13 cellular contexts compared by ENCODE assay signal in genomic region chr5:157519579-157520253, GRCh38. TPM values are rescaled to one million over a fixed set of nuclear protein-coding genes. Genes with fewer than 3 reads are reported as not detected.
DNase-seq lines count a peak whose midpoint lies in the region; ATAC-seq and TF ChIP-seq lines count a peak whose summit lies in the region.
"Had no signal": no experiment of that assay in that cellular context is flagged by ENCODE, and none has a peak within 500 bp of the region (broad histone marks: within the 10 kb centered on the region; RNA-seq: fewer than 3 reads in every experiment).

No MANE protein-coding gene starts in this region.

- CTCF ChIA-PET in CD8-positive, alpha-beta T cell (lab: Charles Lee) = interaction anchor here (1.7 to 1.8 kb wide), 2 partner anchors 70 to 132 kb away, joined by 3 to 4 read pairs; partner anchors contain the start of gene SOX30

- H3K4me3 ChIP-seq in CD8-positive, alpha-beta T cell (ENCODE audit: low read depth, low read length) = no peak overlapping the region
- H3K4me3 ChIP-seq in OCI-LY3 (ENCODE audit: low read length) (peak overlapping the region; percentile 36), vagina (no peak overlapping the region)
- H3K4me3 ChIP-seq: body of pancreas had no signal

- H3K27me3 Mint-ChIP-seq in CD8-positive, alpha-beta T cell (ENCODE audit: low read depth) = no peaks in the 10 kb centered on the region

- H3K9me3 ChIP-seq in CD8-positive, alpha-beta T cell (ENCODE audit: low read length) = no peaks in the 10 kb centered on the region
- H3K9me3 ChIP-seq in OCI-LY3 (ENCODE audit: insufficient read depth, low read length) = no peaks in the 10 kb centered on the region
- H3K9me3 ChIP-seq in vagina = no peaks in the 10 kb centered on the region
- H3K9me3 ChIP-seq: body of pancreas had no signal

- no peaks in the 10 kb centered on the region for H3K36me3 Mint-ChIP-seq in CD8-positive, alpha-beta T cell

- H4K20me1 ChIP-seq in OCI-LY3 (ENCODE audit: insufficient read depth, low read length) = no peaks in the 10 kb centered on the region

- H3K36me3 ChIP-seq in CD8-positive, alpha-beta T cell (ENCODE audit: insufficient read depth, low read length) = no peaks in the 10 kb centered on the region
- H3K36me3 ChIP-seq in OCI-LY3 (replicated peaks; ENCODE audit: low read depth, low read length) = peaks cover 37% of the 10 kb centered on the region
- H3K36me3 ChIP-seq in vagina = no peaks in the 10 kb centered on the region

- H3K79me2 ChIP-seq in OCI-LY3 (ENCODE audit: low read length) = peaks cover 9% of the 10 kb centered on the region; the same call in 1 of the 2 replicates

- H3K27me3 ChIP-seq in CD8-positive, alpha-beta T cell (ENCODE audit: insufficient read depth, low read length) = no peaks in the 10 kb centered on the region
- H3K27me3 ChIP-seq in OCI-LY3 (ENCODE audit: low read depth, low read length) = no peaks in the 10 kb centered on the region
- no peaks in the 10 kb centered on the region for H3K27me3 ChIP-seq in vagina
- H3K27me3 ChIP-seq: body of pancreas had no signal

- H3K9ac ChIP-seq in OCI-LY3 (ENCODE audit: low read length) = peak overlapping the region; percentile 22; the same call in 1 of the 2 replicates

- no peak overlapping the region for H3K4me3 Mint-ChIP-seq in CD8-positive, alpha-beta T cell

- peak; percentile 36 for ATAC-seq in CD8-positive, alpha-beta T cell
- ATAC-seq in GM18907 (IDR thresholded peaks at IDR 0.05; ENCODE audit: unreplicated experiment) = peak; percentile 70
- peak; percentile 67 for ATAC-seq in HG02610 (IDR thresholded peaks at IDR 0.05; ENCODE audit: unreplicated experiment)
- no peak for ATAC-seq in HG02759 (IDR thresholded peaks at IDR 0.05; ENCODE audit: unreplicated experiment)
- ATAC-seq: body of pancreas had no signal

- no peaks in the 10 kb centered on the region for H3K4me1 ChIP-seq in CD8-positive, alpha-beta T cell (ENCODE audit: insufficient read depth, low read length)
- H3K4me1 ChIP-seq in OCI-LY3 (ENCODE audit: low read length) (peaks cover 43% of the 10 kb centered on the region), vagina (peaks cover 22% of the 10 kb centered on the region)

- H2AFZ ChIP-seq in OCI-LY3 (ENCODE audit: low read depth, low read length) = no peak overlapping the region

- peak overlapping the region; percentile 63 for H3K4me2 ChIP-seq in OCI-LY3 (ENCODE audit: low read length)

- H3K4me1 Mint-ChIP-seq in CD8-positive, alpha-beta T cell (ENCODE audit: low read depth) = no peaks in the 10 kb centered on the region

- TF ChIP-seq POLR2A in vagina (IDR thresholded peaks at IDR 0.05) = no peak

- intact Hi-C loops in CD8-positive, alpha-beta T cell (cut with DNase I, micrococcal nuclease) = no loop called here
- intact Hi-C loops in vagina (cut with DNase I) = no loop called here

- DNase-seq in CD8-positive, alpha-beta T cell = peak in 1 of 7 experiments; percentile 32
- DNase-seq in vagina (ENCODE audit: extremely low spot score in 2 of 2) = no peak
- no peak for DNase-seq in NCI-H748 (lab: John Stamatoyannopoulos, UW; ENCODE audit: unreplicated experiment)
- no peak for DNase-seq in NCI-H446 treated with DMSO at 0.1 percent for 48 hours (lab: John Stamatoyannopoulos, UW)
- DNase-seq: activated T-cell treated with anti-CD3 and anti-CD28 coated beads, Interleukin-2, amount 50 U/mL, for 1 hour; body of pancreas; GOT3; T-helper 9 cell had no signal

- POLR2A ChIA-PET in CD8-positive, alpha-beta T cell (lab: Charles Lee) = no interaction called here

- no peak for TF ChIP-seq CTCF in CD8-positive, alpha-beta T cell (IDR thresholded peaks at IDR 0.05)
- TF ChIP-seq CTCF in OCI-LY3 (IDR thresholded peaks at IDR 0.05; ENCODE audit: low read depth, low read length) = no peak
- TF ChIP-seq CTCF in vagina (IDR thresholded peaks at IDR 0.05) = no peak

- no peak overlapping the region for H3K27ac ChIP-seq in CD8-positive, alpha-beta T cell (ENCODE audit: low read depth, low read length)
- H3K27ac ChIP-seq in OCI-LY3 (ENCODE audit: low read length) (peak overlapping the region; percentile 59), vagina (no peak overlapping the region)
- H3K27ac ChIP-seq: body of pancreas had no signal

- H3K27ac Mint-ChIP-seq in CD8-positive, alpha-beta T cell = no peak overlapping the region

- no peaks in the 10 kb centered on the region for H3K9me3 Mint-ChIP-seq in CD8-positive, alpha-beta T cell

RNA-seq across cellular contexts. Expression of gene ADAM19, which starts 55.9 kb away (rescaled TPM):
- total RNA-seq in CD8-positive, alpha-beta T cell = 1 to 10 TPM; 5.9 to 6.5 TPM
- total RNA-seq in vagina = 4.9 TPM

RNA-seq across cellular contexts. Expression of gene NIPAL4, which starts 59.7 kb away (rescaled TPM):
- total RNA-seq in CD8-positive, alpha-beta T cell = under 1 TPM; 0.25 to 0.41 TPM
- 12.0 TPM for total RNA-seq in vagina
- total RNA-seq: body of pancreas, OCI-LY7 had no signal
